29 cellular contexts compared by ENCODE assay signal in the genomic region with DNA sequence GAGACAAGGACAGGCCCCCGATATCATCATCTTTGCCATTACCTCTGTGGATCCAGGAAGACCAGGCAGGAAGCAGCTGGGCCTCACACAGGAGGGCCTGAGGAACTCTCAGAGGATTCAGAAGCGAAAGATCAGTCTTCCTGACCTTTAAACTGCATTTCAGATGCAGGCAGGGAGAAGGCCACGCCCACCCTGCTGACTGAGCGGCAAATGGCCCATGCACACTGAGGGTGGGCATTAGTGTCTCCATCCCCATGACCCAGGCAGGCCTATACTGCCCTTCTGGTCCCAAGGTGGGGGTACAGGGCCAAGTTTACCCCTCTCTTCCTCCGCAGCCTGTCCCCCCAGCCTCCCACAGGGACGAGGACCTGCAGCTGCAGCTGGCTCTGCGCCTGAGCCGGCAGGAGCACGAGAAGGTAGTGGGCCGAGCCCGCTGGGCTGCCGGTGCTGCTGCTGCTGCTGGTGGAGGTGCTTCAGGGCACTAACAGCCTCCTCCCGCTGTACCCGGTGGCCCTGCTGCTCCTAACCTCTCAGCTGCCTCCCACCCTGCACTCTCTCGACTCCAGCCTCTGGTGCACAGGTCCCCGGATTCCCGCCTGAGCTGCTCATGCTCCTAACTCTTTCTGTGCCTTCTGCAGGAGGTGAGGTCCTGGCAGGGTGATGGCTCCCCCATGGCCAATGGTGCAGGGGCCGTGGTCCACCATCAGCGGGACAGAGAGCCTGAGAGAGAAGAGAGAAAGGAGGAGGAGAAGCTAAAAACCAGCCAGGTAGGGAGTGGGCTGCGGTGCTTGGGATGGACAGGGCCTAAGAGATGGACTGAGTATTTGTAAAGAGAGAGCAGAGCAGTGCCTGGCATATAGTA. TPM values are rescaled to one million over a fixed set of nuclear protein-coding genes. Genes with fewer than 3 reads are reported as not detected.
A peak's percentile ranks its signal among the peaks of the same experiment; 100 is the strongest.
DNase-seq lines count a peak whose midpoint lies in the region; ATAC-seq and TF ChIP-seq lines count a peak whose summit lies in the region.
"Had no signal": no experiment of that assay in that cellular context is flagged by ENCODE, and none has a peak within 500 bp of the region (broad histone marks: within the 10 kb centered on the region; RNA-seq: fewer than 3 reads in every experiment).

No MANE protein-coding gene starts in this region.

- peak overlapping the region; percentile 43 for H4K8ac ChIP-seq in neuronal stem cell (ENCODE audit: low read depth, low read length)

- no peak overlapping the region for H3K27ac Mint-ChIP-seq in CD4-positive, alpha-beta T cell
- H3K27ac Mint-ChIP-seq in endodermal cell = no peak overlapping the region
- H3K27ac Mint-ChIP-seq: activated CD4-positive, alpha-beta T cell treated with anti-CD3 and anti-CD28 coated beads for 36 hours; activated naive CD4-positive, alpha-beta T cell treated with anti-CD3 and anti-CD28 coated beads, Interleukin-2, amount 10 ng/mL, durations not matched to agents 7 days and 5 days; stimulated activated memory B cell treated with anti-CD40 and anti-IgM and Interleukin-4, amounts not matched to agents 10 μg/mL and 1 μg/mL and 100 μg/mL, for 72 hours had no signal

- H3K4me3 Mint-ChIP-seq in CD4-positive, alpha-beta T cell = peak overlapping the region; percentile 10
- no peak overlapping the region for H3K4me3 Mint-ChIP-seq in endodermal cell
- H3K4me3 Mint-ChIP-seq: activated CD4-positive, alpha-beta T cell treated with anti-CD3 and anti-CD28 coated beads for 36 hours; activated naive CD4-positive, alpha-beta T cell treated with anti-CD3 and anti-CD28 coated beads, Interleukin-2, amount 10 ng/mL, durations not matched to agents 7 days and 5 days; CD4-positive, alpha-beta memory T cell; naive B cell; stimulated activated memory B cell treated with anti-CD40 and anti-IgM and Interleukin-4, amounts not matched to agents 10 μg/mL and 1 μg/mL and 100 μg/mL, for 72 hours had no signal

- H2BK15ac ChIP-seq in neuronal stem cell (ENCODE audit: low read length) = peak overlapping the region; percentile 81

- peak overlapping the region; percentile 39 for H2AFZ ChIP-seq in neuronal stem cell (ENCODE audit: low read length)

- POLR2A ChIA-PET in CD4-positive, alpha-beta T cell (lab: Charles Lee) = interaction anchor here (1.0 kb wide), 1 partner anchor 328 kb away, joined by 4 read pairs; no protein-coding TSS in a partner anchor

- no peak overlapping the region for H3K4ac ChIP-seq in neuronal stem cell (ENCODE audit: low read length)

- H2AK5ac ChIP-seq in neuronal stem cell (ENCODE audit: low read depth, low read length) = peak overlapping the region; percentile 42

- no peaks in the 10 kb centered on the region for H3K79me1 ChIP-seq in neuronal stem cell (ENCODE audit: low read depth, low read length)

- peak overlapping the region; percentile 30 for H3K23ac ChIP-seq in neuronal stem cell (ENCODE audit: low read depth, low read length, poor library complexity)

- no peak for DNase-seq in CD4-positive, alpha-beta T cell
- DNase-seq in NT2/D1 (ENCODE audit: low read depth, low spot score) (no peak), endodermal cell (peak; percentile 71), neuronal stem cell (ENCODE audit: low spot score) (no peak), T-helper 9 cell (no peak), DMS153 treated with DMSO at 0.1 percent for 48 hours (lab: John Stamatoyannopoulos, UW; ENCODE audit: unreplicated experiment) (no peak)
- no peak for DNase-seq in activated CD4-positive, alpha-beta T cell treated with anti-CD3 and anti-CD28 coated beads for 4 hours
- DNase-seq: activated CD4-positive, alpha-beta T cell treated with anti-CD3 and anti-CD28 coated beads for 36 hours; activated naive CD4-positive, alpha-beta T cell treated with anti-CD3 and anti-CD28 coated beads, Interleukin-2, amount 10 ng/mL, durations not matched to agents 7 days and 5 days; CD4-positive, alpha-beta memory T cell; dermis blood vessel endothelial cell; DMS153; head of caudate nucleus; mesendoderm; naive B cell; NCI-H146; NCI-H2171 treated with DMSO at 0.1 percent for 48 hours; NCI-H526; retina; spleen; stimulated activated CD4-positive, alpha-beta T cell treated with anti-CD3 and anti-CD28 coated beads, Interleukin-2, amount 100 ng/mL, for 48 hours; T-helper 1 cell had no signal

- TF ChIP-seq CTCF in CD4-positive, alpha-beta T cell (IDR thresholded peaks at IDR 0.05) = no peak
- no peak for TF ChIP-seq CTCF in endodermal cell (conservative IDR thresholded peaks at IDR 0.05)

- H4K91ac ChIP-seq in neuronal stem cell (ENCODE audit: low read depth, low read length, poor library complexity) = peak overlapping the region; percentile 87

- peaks cover 9% of the 10 kb centered on the region for H3K4me1 Mint-ChIP-seq in CD4-positive, alpha-beta T cell (ENCODE audit: low read depth)
- peaks cover 15% of the 10 kb centered on the region for H3K4me1 Mint-ChIP-seq in endodermal cell

- H2BK120ac ChIP-seq in neuronal stem cell (ENCODE audit: low read depth, low read length) = peak overlapping the region; percentile 5

- no peak overlapping the region for H3K4me3 ChIP-seq in NT2/D1 (ENCODE audit: insufficient read length, low read depth)
- no peak overlapping the region for H3K4me3 ChIP-seq in endodermal cell (ENCODE audit: low read length)
- H3K4me3 ChIP-seq in neuronal stem cell (ENCODE audit: low read length in 2 of 2) = no peak overlapping the region
- H3K4me3 ChIP-seq: ovary, spleen, suprapubic skin, vagina had no signal

- H2BK12ac ChIP-seq in neuronal stem cell (ENCODE audit: low read length) = no peak overlapping the region

- ATAC-seq in CD4-positive, alpha-beta T cell (ENCODE audit: poor library complexity) = no peak
- ATAC-seq: activated CD4-positive, alpha-beta T cell treated with anti-CD3 and anti-CD28 coated beads for 36 hours; stimulated activated memory B cell treated with anti-CD40 and anti-IgM and Interleukin-4, amounts not matched to agents 10 μg/mL and 1 μg/mL and 100 μg/mL, for 72 hours had no signal

- peaks cover 25% of the 10 kb centered on the region for H3K27me3 Mint-ChIP-seq in CD4-positive, alpha-beta T cell
- peaks cover 30% of the 10 kb centered on the region for H3K27me3 Mint-ChIP-seq in endodermal cell (ENCODE audit: insufficient read depth)

- H3K27me3 ChIP-seq in CD4-positive, alpha-beta T cell (ENCODE audit: control insufficient read depth, insufficient read depth, low read length) = peaks cover under 1% of the 10 kb centered on the region
- H3K27me3 ChIP-seq in NT2/D1 (ENCODE audit: insufficient read depth, insufficient read length) (peaks cover 31% of the 10 kb centered on the region), endodermal cell (ENCODE audit: control insufficient read depth, insufficient read depth, low read length, poor library complexity, severe bottlenecking) (peaks cover 18% of the 10 kb centered on the region), neuronal stem cell (ENCODE audit: control insufficient read depth in 3 of 3, insufficient read depth in 3 of 3, low read depth in 1 of 3, low read length in 3 of 3) (peaks cover under 1 to 48% (median 12%) of the 10 kb centered on the region in 3 experiments)
- H3K27me3 ChIP-seq: ovary, suprapubic skin, vagina had no signal

- H3K9me3 ChIP-seq in CD4-positive, alpha-beta T cell (ENCODE audit: control insufficient read depth, low read length) = no peaks in the 10 kb centered on the region
- H3K9me3 ChIP-seq in NT2/D1 (ENCODE audit: insufficient read depth, low read length) (no peaks in the 10 kb centered on the region), endodermal cell (ENCODE audit: control insufficient read depth, low read length) (no peaks in the 10 kb centered on the region), neuronal stem cell (replicated peaks in 1 of 2; ENCODE audit: control insufficient read depth in 2 of 2, insufficient read depth in 1 of 2, low read depth in 1 of 2, low read length in 2 of 2) (no peaks in the 10 kb centered on the region)
- H3K9me3 ChIP-seq: ovary, spleen, suprapubic skin, vagina had no signal

- intact Hi-C loops in CD4-positive, alpha-beta T cell (cut with DNase I, micrococcal nuclease) = no loop called here

- H3K18ac ChIP-seq in neuronal stem cell (ENCODE audit: low read length) = peak overlapping the region; percentile 89

- CTCF ChIA-PET in CD4-positive, alpha-beta T cell (lab: Charles Lee) = no interaction called here

- no peak overlapping the region for H3K4me2 ChIP-seq in neuronal stem cell (ENCODE audit: insufficient read depth, low read length, poor library complexity, severe bottlenecking)
- H3K4me2 ChIP-seq: KMS-11 had no signal

- H3K36me3 ChIP-seq in NT2/D1 (ENCODE audit: insufficient read depth, insufficient read length, low read length) (no peaks in the 10 kb centered on the region), endodermal cell (ENCODE audit: control insufficient read depth, insufficient read depth, low read length) (no peaks in the 10 kb centered on the region), neuronal stem cell (replicated peaks in 1 of 2; ENCODE audit: control insufficient read depth in 2 of 2, insufficient read depth in 2 of 2, low read length in 2 of 2) (no peaks in the 10 kb centered on the region)
- H3K36me3 ChIP-seq: ovary, spleen, suprapubic skin had no signal

- peaks cover 41% of the 10 kb centered on the region for H3K4me1 ChIP-seq in NT2/D1 (ENCODE audit: insufficient read depth, insufficient read length)
- peaks cover 6% of the 10 kb centered on the region for H3K4me1 ChIP-seq in endodermal cell (ENCODE audit: control insufficient read depth, insufficient read depth, low read length)
- peaks cover 24 to 35% of the 10 kb centered on the region in 2 donors for H3K4me1 ChIP-seq in neuronal stem cell (ENCODE audit: control insufficient read depth in 2 of 2, insufficient read depth in 1 of 2, low read depth in 1 of 2, low read length in 2 of 2)

- H2BK5ac ChIP-seq in neuronal stem cell (ENCODE audit: low read length) = peak overlapping the region; percentile 54

- WGBS in endodermal cell (ENCODE audit: insufficient coverage in 1 of 2, insufficient read length in 1 of 2), 2 experiments = 81 to 84% methylated on average over 14 to 20 of the region's 20 CpGs
- no CpG with 5 or more reads among the region's 20 CpGs for whole genome bisulfite sequencing in neuronal stem cell (ENCODE audit: extremely low coverage in 2 of 2, insufficient read length in 2 of 2, insufficient replicate concordance in 1 of 2), 2 donors

- H3K9ac ChIP-seq in NT2/D1 (ENCODE audit: insufficient read length, low read depth) = peak overlapping the region; percentile 53
- no peak overlapping the region for H3K9ac ChIP-seq in endodermal cell (ENCODE audit: extremely low read depth, low read length, poor library complexity, severe bottlenecking)
- no peak overlapping the region for H3K9ac ChIP-seq in neuronal stem cell (ENCODE audit: low read depth, low read length, poor library complexity)
- H3K9ac ChIP-seq: KMS-11 had no signal

- no peaks in the 10 kb centered on the region for H3K9me3 Mint-ChIP-seq in CD4-positive, alpha-beta T cell
- no peaks in the 10 kb centered on the region for H3K9me3 Mint-ChIP-seq in endodermal cell
- H3K9me3 Mint-ChIP-seq: activated naive CD4-positive, alpha-beta T cell treated with anti-CD3 and anti-CD28 coated beads, Interleukin-2, amount 10 ng/mL, durations not matched to agents 7 days and 5 days; CD4-positive, alpha-beta memory T cell; naive B cell; stimulated activated memory B cell treated with anti-CD40 and anti-IgM and Interleukin-4, amounts not matched to agents 10 μg/mL and 1 μg/mL and 100 μg/mL, for 72 hours had no signal

- H3K14ac ChIP-seq in neuronal stem cell (ENCODE audit: low read length) = peak overlapping the region; percentile 95

- H3K27ac ChIP-seq in CD4-positive, alpha-beta T cell (ENCODE audit: low read depth, low read length) = no peak overlapping the region
- H3K27ac ChIP-seq in endodermal cell (ENCODE audit: low read depth, low read length) (no peak overlapping the region), neuronal stem cell (replicated peaks; ENCODE audit: low read length) (no peak overlapping the region)
- H3K27ac ChIP-seq: KMS-11, spleen, vagina had no signal

- no peaks in the 10 kb centered on the region for H3K36me3 Mint-ChIP-seq in CD4-positive, alpha-beta T cell (ENCODE audit: low read depth)
- no peaks in the 10 kb centered on the region for H3K36me3 Mint-ChIP-seq in endodermal cell (ENCODE audit: low read depth)
- H3K36me3 Mint-ChIP-seq: activated naive CD4-positive, alpha-beta T cell treated with anti-CD3 and anti-CD28 coated beads, Interleukin-2, amount 10 ng/mL, durations not matched to agents 7 days and 5 days; CD4-positive, alpha-beta memory T cell; naive B cell; stimulated activated memory B cell treated with anti-CD40 and anti-IgM and Interleukin-4, amounts not matched to agents 10 μg/mL and 1 μg/mL and 100 μg/mL, for 72 hours had no signal

RNA-seq across cellular contexts. Expression of a gene that starts 6.2 kb away (rescaled TPM):
- total RNA-seq in CD4-positive, alpha-beta T cell = not detected
- total RNA-seq in endodermal cell = under 1 TPM in 1 of 2 donors, not detected in 1; 0.66 TPM
- polyA plus RNA-seq in endodermal cell (2013, experiment 1 of 2) = 0.21 TPM
- polyA plus RNA-seq in endodermal cell (2013, experiment 2 of 2) = not detected
- 0.04 TPM for polyA plus RNA-seq in neuronal stem cell (2013, experiment 1 of 2)
- 0.07 TPM for polyA plus RNA-seq in neuronal stem cell (2013, experiment 2 of 2)
- total RNA-seq: activated CD4-positive, alpha-beta T cell treated with anti-CD3 and anti-CD28 coated beads for 36 hours; CD4-positive, alpha-beta memory T cell; endothelial cell of umbilical vein; SK-MEL-5; spleen had no signal
- polyA plus RNA-seq: CD4-positive, alpha-beta memory T cell; endothelial cell of umbilical vein had no signal

RNA-seq across cellular contexts. Expression of a gene that starts 8.2 kb away (rescaled TPM):
- total RNA-seq in CD4-positive, alpha-beta T cell = 10 to 100 TPM; 10.2 to 10.3 TPM
- 10 to 100 TPM; 40.4 to 40.5 TPM for total RNA-seq in endodermal cell
- polyA plus RNA-seq in endodermal cell (2013, experiment 1 of 2) = 22.2 TPM
- 21.2 TPM for polyA plus RNA-seq in endodermal cell (2013, experiment 2 of 2)
- 17.6 TPM for polyA plus RNA-seq in neuronal stem cell (2013, experiment 1 of 2)
- polyA plus RNA-seq in neuronal stem cell (2013, experiment 2 of 2) = 18.9 TPM

RNA-seq across cellular contexts. Expression of a gene that starts 21.7 kb away (rescaled TPM):
- total RNA-seq in CD4-positive, alpha-beta T cell = not detected
- total RNA-seq in endodermal cell = 1 to 10 TPM in 1 of 2 donors, under 1 TPM in 1; 0.84 to 1.1 TPM
- 7.5 TPM for polyA plus RNA-seq in endodermal cell (2013, experiment 1 of 2)
- polyA plus RNA-seq in endodermal cell (2013, experiment 2 of 2) = 6.6 TPM
- 3.0 TPM for polyA plus RNA-seq in neuronal stem cell (2013, experiment 1 of 2)
- 2.8 TPM for polyA plus RNA-seq in neuronal stem cell (2013, experiment 2 of 2)
- total RNA-seq: activated CD4-positive, alpha-beta T cell treated with anti-CD3 and anti-CD28 coated beads for 36 hours; CD4-positive, alpha-beta memory T cell; dermis blood vessel endothelial cell; endothelial cell of umbilical vein; SK-MEL-5 had no signal
- polyA plus RNA-seq: CD4-positive, alpha-beta memory T cell; endothelial cell of umbilical vein had no signal

RNA-seq across cellular contexts. Expression of a gene that starts 30.5 kb away (rescaled TPM):
- 1 to 10 TPM in 1 of 2 experiments, under 1 TPM in 1; 0.78 to 1.5 TPM for total RNA-seq in CD4-positive, alpha-beta T cell
- total RNA-seq in endodermal cell = 1 to 10 TPM; 3.5 to 7.1 TPM
- polyA plus RNA-seq in endodermal cell (2013, experiment 1 of 2) = 2.6 TPM
- 1.6 TPM for polyA plus RNA-seq in endodermal cell (2013, experiment 2 of 2)
- polyA plus RNA-seq in neuronal stem cell (2013, experiment 1 of 2) = 1.8 TPM
- polyA plus RNA-seq in neuronal stem cell (2013, experiment 2 of 2) = 2.2 TPM
- total RNA-seq: vagina had no signal
